Comparison of ENCODE assay signal across 18 cellular contexts in genomic region chr11:92852946-92853345, GRCh38.
DNase-seq lines count a peak whose midpoint lies in the region; ATAC-seq, FAIRE-seq and TF ChIP-seq lines count a peak whose summit lies in the region.
"Had no signal": no experiment of that assay in that cellular context is flagged by ENCODE, and none has a peak within 500 bp of the region (broad histone marks: within the 10 kb centered on the region; RNA-seq: fewer than 3 reads in every experiment).

No MANE protein-coding gene starts in this region.

- peak; percentile 19 to 83 for ATAC-seq in left cardiac atrium
- peak; percentile 78 for ATAC-seq in left lung
- ATAC-seq in HG03432 (IDR thresholded peaks at IDR 0.05; ENCODE audit: unreplicated experiment), result no peak
- ATAC-seq: K562; naive thymus-derived CD4-positive, alpha-beta T cell had no signal

- H3K4me1 ChIP-seq in left ventricle myocardium inferior (no peaks in the 10 kb centered on the region), left lung (no peaks in the 10 kb centered on the region)

- no peak overlapping the region for H3K27ac ChIP-seq in left ventricle myocardium inferior (replicated peaks)
- H3K27ac ChIP-seq in left lung, result no peak overlapping the region
- H3K27ac ChIP-seq: hepatocyte, vagina had no signal

- H3K36me3 ChIP-seq in left ventricle myocardium inferior (no peaks in the 10 kb centered on the region), left lung (no peaks in the 10 kb centered on the region)
- H3K36me3 ChIP-seq: vagina had no signal

- H3K4me3 ChIP-seq in left ventricle myocardium inferior (no peak overlapping the region), left lung (no peak overlapping the region)
- H3K4me3 ChIP-seq: hepatocyte, K562, vagina had no signal

- intact Hi-C loops in left cardiac atrium (cut with DNase I), result no loop called here
- intact Hi-C loops in left ventricle myocardium inferior (cut with micrococcal nuclease), result no loop called here
- intact Hi-C loops in left lung (cut with DNase I), result no loop called here

- H3K27me3 ChIP-seq in left ventricle myocardium inferior (ENCODE audit: low read depth) (peaks cover 35% of the 10 kb centered on the region), left lung (no peaks in the 10 kb centered on the region)
- H3K27me3 ChIP-seq: hepatocyte, vagina had no signal

- H3K9me3 ChIP-seq in left ventricle myocardium inferior (replicated peaks) (no peaks in the 10 kb centered on the region), left lung (no peaks in the 10 kb centered on the region)
- H3K9me3 ChIP-seq: vagina had no signal

- TF ChIP-seq CTCF in left ventricle myocardium inferior (IDR thresholded peaks at IDR 0.05; ENCODE audit: borderline replicate concordance) (no peak), left lung (IDR thresholded peaks at IDR 0.05) (no peak)

- FAIRE-seq in urothelium cell line (lab: Jason Lieb, UNC), result peak; percentile 85
- FAIRE-seq: K562 had no signal

- DNase-seq in left cardiac atrium (no peak), left ventricle myocardium inferior (no peak), SHP77 treated with DMSO at 0.1 percent for 48 hours (lab: John Stamatoyannopoulos, UW) (peak; percentile 7), left lung (peak in 1 of 2 donors; percentile 66), urothelium cell line (ENCODE audit: low spot score) (no peak), HCEC 1CT (no peak), epidermal melanocyte (ENCODE audit: insufficient read length, low spot score) (no peak)
- DNase-seq: ACHN; activated CD4-positive, alpha-beta T cell treated with anti-CD3 and anti-CD28 coated beads for 48 hours; activated naive CD4-positive, alpha-beta T cell treated with anti-CD3 and anti-CD28 coated beads, Interleukin-2, amount 10 ng/mL, durations not matched to agents 7 days and 5 days; CD4-positive, alpha-beta T cell; dermis blood vessel endothelial cell; naive thymus-derived CD4-positive, alpha-beta T cell; stimulated activated naive CD4-positive, alpha-beta T cell had no signal
